8 cellular contexts compared by ENCODE assay signal in the genomic region with DNA sequence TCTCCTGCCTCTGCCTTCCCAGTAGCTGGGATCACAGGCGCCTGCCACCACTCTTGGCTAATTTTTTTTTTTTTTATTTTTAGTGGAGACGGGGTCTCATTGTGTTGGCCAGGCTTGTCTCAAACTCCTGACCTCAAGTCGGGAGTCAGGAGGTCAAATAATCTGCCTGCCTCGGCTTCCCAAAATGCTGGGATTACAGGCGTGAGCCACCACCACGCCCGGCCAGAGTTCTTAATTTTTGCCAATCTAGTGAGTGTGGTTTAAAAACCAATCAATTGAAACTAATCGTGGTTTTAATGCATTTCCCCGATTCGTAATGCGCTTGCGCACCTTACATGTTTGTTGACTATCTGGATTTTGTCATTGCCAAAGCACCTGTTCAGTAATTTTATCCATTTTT. TPM values are rescaled to one million over a fixed set of nuclear protein-coding genes. Genes with fewer than 3 reads are reported as not detected.
A peak's percentile ranks its signal among the peaks of the same experiment; 100 is the strongest.
DNase-seq lines count a peak whose midpoint lies in the region; ATAC-seq and TF ChIP-seq lines count a peak whose summit lies in the region.

No MANE protein-coding gene starts in this region.

- intact Hi-C loops in left cardiac atrium (cut with DNase I), result no loop called here
- intact Hi-C loops in ascending aorta (cut with DNase I), result no loop called here
- intact Hi-C loops in upper lobe of right lung (cut with DNase I), result no loop called here

- H3K27me3 ChIP-seq in cardiac muscle cell (no peaks in the 10 kb centered on the region), ascending aorta (no peaks in the 10 kb centered on the region), lung (ENCODE audit: control insufficient read depth, insufficient read depth) (no peaks in the 10 kb centered on the region), upper lobe of right lung (no peaks in the 10 kb centered on the region)

- H3K4me1 ChIP-seq in cardiac muscle cell (ENCODE audit: low read depth) (peaks cover 3% of the 10 kb centered on the region), ascending aorta (peaks cover 10 to 24% of the 10 kb centered on the region in 2 donors), lung (ENCODE audit: control insufficient read depth in 2 of 2, insufficient read depth in 2 of 2, low read length in 2 of 2) (peaks cover 10 to 21% of the 10 kb centered on the region in 2 donors), upper lobe of right lung (peaks cover 26% of the 10 kb centered on the region)

- H3K36me3 ChIP-seq in cardiac muscle cell (peaks cover 15% of the 10 kb centered on the region), ascending aorta (peaks cover 0 to 10% of the 10 kb centered on the region in 2 donors), lung (ENCODE audit: control insufficient read depth in 2 of 2, insufficient read depth in 2 of 2, low read length in 2 of 2) (peaks cover 0 to 3% of the 10 kb centered on the region in 2 donors), upper lobe of right lung (peaks cover 16% of the 10 kb centered on the region)

- 88 to 93% methylated on average over 12 of the region's 12 CpGs for WGBS in lung, 2 donors

- DNase-seq in cardiac muscle cell (ENCODE audit: low read depth in 1 of 2, low spot score in 1 of 2) (no peak), left cardiac atrium (no peak), ascending aorta (ENCODE audit: low spot score in 2 of 2) (no peak), lung (ENCODE audit: low spot score) (no peak), upper lobe of right lung (no peak), GOT3 (lab: John Stamatoyannopoulos, UW) (no peak), hippocampal formation (lab: John Stamatoyannopoulos, UW) (no peak), SW480 (ENCODE audit: low spot score) (no peak)

- TF ChIP-seq CTCF in cardiac muscle cell (IDR thresholded peaks at IDR 0.05; ENCODE audit: low read depth, low read length) (no peak), ascending aorta (IDR thresholded peaks at IDR 0.05) (no peak), lung (IDR thresholded peaks at IDR 0.05; ENCODE audit: control extremely low read depth, extremely low read depth) (no peak), upper lobe of right lung (IDR thresholded peaks at IDR 0.05) (no peak)

- H3K4me3 ChIP-seq in cardiac muscle cell (peak overlapping the region; percentile 78), ascending aorta (peak overlapping the region; percentile 69 to 79), lung (no peak overlapping the region), upper lobe of right lung (peak overlapping the region; percentile 78)

- no peaks in the 10 kb centered on the region for H3K9me3 ChIP-seq in cardiac muscle cell (ENCODE audit: low read depth)
- no peaks in the 10 kb centered on the region for H3K9me3 ChIP-seq in ascending aorta
- no peaks in the 10 kb centered on the region for H3K9me3 ChIP-seq in lung (ENCODE audit: control insufficient read depth in 2 of 2, insufficient read depth in 1 of 2, low read length in 1 of 2)
- H3K9me3 ChIP-seq in upper lobe of right lung, result no peaks in the 10 kb centered on the region

- ATAC-seq in left cardiac atrium (no peak), lung (ENCODE audit: insufficient read depth, low FRiP score) (no peak), upper lobe of right lung (no peak)

- no peak overlapping the region for H3K27ac ChIP-seq in cardiac muscle cell
- peak overlapping the region in 1 of 2 donors; percentile 88 for H3K27ac ChIP-seq in ascending aorta
- peak overlapping the region; percentile 5 to 69 for H3K27ac ChIP-seq in lung (ENCODE audit: low read depth in 1 of 2, low read length in 1 of 2)
- H3K27ac ChIP-seq in upper lobe of right lung, result peak overlapping the region; percentile 93

RNA-seq across cellular contexts. Expression of a gene that starts 0.5 kb away (rescaled TPM):
- total RNA-seq in cardiac muscle cell, result 58.9 and 63.4 TPM in 2 replicates
- polyA plus RNA-seq in cardiac muscle cell, result 406 and 443 TPM in 2 replicates
- total RNA-seq in left cardiac atrium, result 100 to 1,000 TPM; 215 to 243 TPM
- 46.7 TPM for total RNA-seq in ascending aorta
- 100 to 1,000 TPM in 1 of 2 donors, 10 to 100 TPM in 1; 74.4 to 175 TPM for total RNA-seq in lung
- 100 to 1,000 TPM in 1 of 2 donors, 10 to 100 TPM in 1; 46.5 to 156 TPM for polyA plus RNA-seq in lung
- total RNA-seq in upper lobe of right lung, result 161 TPM

RNA-seq across cellular contexts. Expression of a gene that starts 37.0 kb away (rescaled TPM):
- 4.1 and 7.8 TPM in 2 replicates for total RNA-seq in cardiac muscle cell
- polyA plus RNA-seq in cardiac muscle cell, result 5.1 and 16.9 TPM in 2 replicates
- total RNA-seq in left cardiac atrium, result 1 to 10 TPM in 1 of 2 donors, under 1 TPM in 1; 0.24 to 1.1 TPM
- total RNA-seq in ascending aorta, result not detected
- 1 to 10 TPM; 1.8 to 3.2 TPM for total RNA-seq in lung
- polyA plus RNA-seq in lung, result 1 to 10 TPM in 1 of 2 donors, under 1 TPM in 1; 0.50 to 1.9 TPM
- total RNA-seq in upper lobe of right lung, result 1.7 TPM

RNA-seq across cellular contexts. Expression of a gene that starts 37.1 kb away (rescaled TPM):
- total RNA-seq in cardiac muscle cell (40.9 and 74.1 TPM in 2 replicates), left cardiac atrium (10 to 100 TPM; 18.8 to 20.1 TPM), ascending aorta (36.7 TPM), lung (10 to 100 TPM; 14.8 to 20.5 TPM), upper lobe of right lung (19.4 TPM)
- polyA plus RNA-seq in cardiac muscle cell (55.3 and 60.4 TPM in 2 replicates), lung (10 to 100 TPM; 20.5 to 39.5 TPM)
